Comparison of ENCODE assay signal across 25 cellular contexts in the genomic region with DNA sequence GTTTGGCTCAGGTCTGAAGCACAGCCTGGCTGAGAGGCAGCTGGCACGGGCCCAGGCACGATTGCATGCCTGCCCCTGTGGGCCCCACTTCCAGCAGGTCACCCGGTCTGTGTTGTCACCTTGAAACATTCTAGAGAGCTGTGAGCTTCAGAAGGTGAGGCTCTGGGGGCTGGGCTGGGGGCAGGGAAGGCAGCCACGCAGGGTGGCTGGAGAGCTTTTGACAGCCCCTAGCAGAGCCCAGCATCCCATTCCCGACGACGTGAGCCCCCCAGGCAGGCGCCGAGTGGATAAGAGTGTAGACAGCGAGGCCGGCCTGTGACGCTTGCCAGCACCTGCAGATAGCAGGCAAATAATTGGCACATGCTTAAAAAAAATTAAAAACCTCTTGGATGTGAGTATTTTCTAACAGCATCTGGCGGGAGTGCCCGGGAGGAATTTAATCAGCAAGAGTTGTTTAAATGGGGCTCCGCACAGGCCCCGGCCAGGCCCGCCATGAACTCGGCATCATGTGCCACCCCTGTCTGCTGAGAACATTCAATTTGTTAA.
A peak's percentile ranks its signal among the peaks of the same experiment; 100 is the strongest.
DNase-seq lines count a peak whose midpoint lies in the region; ATAC-seq, FAIRE-seq and TF ChIP-seq lines count a peak whose summit lies in the region.
"Had no signal": no experiment of that assay in that cellular context is flagged by ENCODE, and none has a peak within 500 bp of the region (broad histone marks: within the 10 kb centered on the region; RNA-seq: fewer than 3 reads in every experiment).

No MANE protein-coding gene starts in this region.

- H3K9me3 ChIP-seq in left ventricle myocardium inferior (replicated peaks) (peaks cover 8% of the 10 kb centered on the region), pancreas (no peaks in the 10 kb centered on the region)
- H3K9me3 ChIP-seq: SJSA1 had no signal

- no peak for TF ChIP-seq CTCF in left ventricle myocardium inferior (IDR thresholded peaks at IDR 0.05; ENCODE audit: borderline replicate concordance)
- TF ChIP-seq CTCF in pancreas (IDR thresholded peaks at IDR 0.05) = no peak

- H3K27me3 Mint-ChIP-seq in stimulated activated naive B cell treated with anti-CD40 and anti-IgM and Interleukin-4, amounts not matched to agents 10 μg/mL and 1 μg/mL and 100 μg/mL, for 72 hours = peaks cover 14% of the 10 kb centered on the region in 2 donors

- DNase-seq in NCI-H1092 (lab: John Stamatoyannopoulos, UW) = peak; percentile 95
- DNase-seq in NCI-H2171 treated with DMSO at 0.1 percent for 48 hours (lab: John Stamatoyannopoulos, UW) = peak; percentile 93
- DNase-seq in left ventricle myocardium inferior = peak; percentile 88
- DNase-seq in pancreas = peak in 5 of 6 donors; percentile 8 to 61 (median 47)
- no peak for DNase-seq in stimulated activated naive B cell treated with anti-CD40 and anti-IgM and Interleukin-4, amounts not matched to agents 10 μg/mL and 1 μg/mL and 100 μg/mL, for 72 hours
- DNase-seq in germinal center (ENCODE audit: low spot score) = no peak
- DNase-seq: activated CD4-positive, alpha-beta T cell treated with anti-CD3 and anti-CD28 coated beads, Interleukin-2, amount 50 U/mL, for 48 hours; activated naive CD4-positive, alpha-beta T cell; amygdala; CD8-positive, alpha-beta memory T cell; central memory CD4-positive, alpha-beta T cell; dorsolateral prefrontal cortex; foreskin melanocyte; HCEC 1CT; Karpas-422; left colon; PC-3; spleen; stimulated activated CD4-positive, alpha-beta T cell treated with anti-CD3 and anti-CD28 coated beads, Interleukin-4, amount 100 ng/mL, for 24 hours; stimulated activated naive CD8-positive, alpha-beta T cell treated with anti-CD3 and anti-CD28 coated beads, Interleukin-15, amount 100 ng/mL, for 72 hours; T-helper 2 cell had no signal

- H3K27ac ChIP-seq in left ventricle myocardium inferior (replicated peaks) = peak overlapping the region; percentile 90
- no peak overlapping the region for H3K27ac ChIP-seq in pancreas
- H3K27ac ChIP-seq: dorsolateral prefrontal cortex, epithelial cell of prostate, SJSA1, spleen had no signal

- FAIRE-seq in pancreas (lab: Jason Lieb, UNC) = no peak

- H3K4me3 Mint-ChIP-seq in stimulated activated naive B cell treated with anti-CD40 and anti-IgM and Interleukin-4, amounts not matched to agents 10 μg/mL and 1 μg/mL and 100 μg/mL, for 72 hours = no peak overlapping the region
- H3K4me3 Mint-ChIP-seq: CD8-positive, alpha-beta memory T cell; neural crest cell; stimulated activated naive CD8-positive, alpha-beta T cell treated with anti-CD3 and anti-CD28 coated beads, Interleukin-15, amount 100 ng/mL, for 72 hours had no signal

- H3K4me1 ChIP-seq in left ventricle myocardium inferior (peaks cover 35% of the 10 kb centered on the region), pancreas (no peaks in the 10 kb centered on the region)
- H3K4me1 ChIP-seq: SJSA1, spleen had no signal

- 13 to 20% methylated on average over 18 of the region's 18 CpGs for WGBS in pancreas, 2 donors

- intact Hi-C loops in left ventricle myocardium inferior (cut with micrococcal nuclease) = no loop called here
- intact Hi-C loops in pancreas (cut with DNase I) = no loop called here

- ATAC-seq in pancreas = peak; percentile 25 to 53 (median 48)
- no peak for ATAC-seq in stimulated activated naive B cell treated with anti-CD40 and anti-IgM and Interleukin-4, amounts not matched to agents 10 μg/mL and 1 μg/mL and 100 μg/mL, for 72 hours (replicated peaks)
- no peak for ATAC-seq in GM21723 (IDR thresholded peaks at IDR 0.05; ENCODE audit: unreplicated experiment)
- ATAC-seq: left colon, PC-3 had no signal

- H3K27ac Mint-ChIP-seq in stimulated activated naive B cell treated with anti-CD40 and anti-IgM and Interleukin-4, amounts not matched to agents 10 μg/mL and 1 μg/mL and 100 μg/mL, for 72 hours = no peak overlapping the region
- H3K27ac Mint-ChIP-seq: CD8-positive, alpha-beta memory T cell; stimulated activated naive CD8-positive, alpha-beta T cell treated with anti-CD3 and anti-CD28 coated beads, Interleukin-15, amount 100 ng/mL, for 72 hours had no signal

- H3K36me3 Mint-ChIP-seq in stimulated activated naive B cell treated with anti-CD40 and anti-IgM and Interleukin-4, amounts not matched to agents 10 μg/mL and 1 μg/mL and 100 μg/mL, for 72 hours = no peaks in the 10 kb centered on the region
- H3K36me3 Mint-ChIP-seq: CD8-positive, alpha-beta memory T cell had no signal

- no peaks in the 10 kb centered on the region for H3K27me3 ChIP-seq in left ventricle myocardium inferior (ENCODE audit: low read depth)
- H3K27me3 ChIP-seq in pancreas = no peaks in the 10 kb centered on the region
- H3K27me3 ChIP-seq: SJSA1 had no signal

- H3K36me3 ChIP-seq in left ventricle myocardium inferior (no peaks in the 10 kb centered on the region), pancreas (no peaks in the 10 kb centered on the region)
- H3K36me3 ChIP-seq: SJSA1, spleen had no signal

- H3K4me3 ChIP-seq in left ventricle myocardium inferior = peak overlapping the region; percentile 14
- no peak overlapping the region for H3K4me3 ChIP-seq in pancreas
- H3K4me3 ChIP-seq: dorsolateral prefrontal cortex, SJSA1, spleen had no signal

- no peaks in the 10 kb centered on the region for H3K4me1 Mint-ChIP-seq in stimulated activated naive B cell treated with anti-CD40 and anti-IgM and Interleukin-4, amounts not matched to agents 10 μg/mL and 1 μg/mL and 100 μg/mL, for 72 hours
- H3K4me1 Mint-ChIP-seq: CD8-positive, alpha-beta memory T cell; neural crest cell; stimulated activated naive CD8-positive, alpha-beta T cell treated with anti-CD3 and anti-CD28 coated beads, Interleukin-15, amount 100 ng/mL, for 72 hours had no signal

- H3K9me3 Mint-ChIP-seq in stimulated activated naive B cell treated with anti-CD40 and anti-IgM and Interleukin-4, amounts not matched to agents 10 μg/mL and 1 μg/mL and 100 μg/mL, for 72 hours = peaks cover 3 to 4% of the 10 kb centered on the region in 2 donors
- H3K9me3 Mint-ChIP-seq: stimulated activated naive CD8-positive, alpha-beta T cell treated with anti-CD3 and anti-CD28 coated beads, Interleukin-15, amount 100 ng/mL, for 72 hours had no signal

Comparison
In these comparisons a context has a peak if more than half of its experiments do, and no peak if none do; other contexts are left out.
1. DNase-seq: peak in NCI-H1092 (single experiment), NCI-H2171 treated with DMSO at 0.1 percent for 48 hours (single experiment), left ventricle myocardium inferior (single experiment) and pancreas (5 of 6); none in stimulated activated naive B cell treated with anti-CD40 and anti-IgM and Interleukin-4, amounts not matched to agents 10 μg/mL and 1 μg/mL and 100 μg/mL, for 72 hours (single experiment) and germinal center (single experiment).
2. ATAC-seq: peak in pancreas (4 of 4); none in stimulated activated naive B cell treated with anti-CD40 and anti-IgM and Interleukin-4, amounts not matched to agents 10 μg/mL and 1 μg/mL and 100 μg/mL, for 72 hours (0 of 2) and GM21723 (single experiment).